Comparison of ENCODE assay signal across 27 cellular contexts in the genomic region with DNA sequence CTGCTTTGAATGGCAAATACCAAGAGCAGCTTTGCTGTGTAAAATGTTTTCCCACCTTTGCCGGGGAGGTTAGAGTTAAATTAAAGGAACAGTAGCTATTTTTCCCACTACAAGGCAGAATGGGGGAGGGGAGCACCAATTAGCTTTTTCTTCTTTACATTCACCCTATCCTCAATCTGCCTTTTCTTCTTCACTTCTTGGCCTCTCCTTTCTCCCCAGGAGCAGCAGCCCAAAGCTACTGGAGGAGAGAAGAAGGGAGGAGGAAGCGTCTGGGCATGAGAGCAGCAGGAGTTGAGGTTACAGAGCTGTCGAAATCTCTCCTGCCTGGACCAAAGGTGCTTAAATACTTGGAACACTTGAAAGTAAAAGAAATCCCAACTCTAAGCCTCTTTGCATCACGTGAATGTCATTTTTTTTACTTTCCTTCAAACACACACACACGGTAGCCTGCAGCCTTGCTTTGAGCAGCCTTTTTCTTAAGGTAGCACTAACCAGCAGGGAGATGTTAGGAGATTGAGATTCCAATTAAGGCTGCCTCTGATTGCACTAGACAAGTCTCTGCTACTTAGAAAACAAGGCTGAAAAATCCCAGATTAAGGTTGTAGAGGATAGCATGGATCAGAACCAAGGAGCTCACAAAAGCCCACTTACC. TPM values are rescaled to one million over a fixed set of nuclear protein-coding genes. Genes with fewer than 3 reads are reported as not detected.
DNase-seq lines count a peak whose midpoint lies in the region; ATAC-seq and TF ChIP-seq lines count a peak whose summit lies in the region.
"Had no signal": no experiment of that assay in that cellular context is flagged by ENCODE, and none has a peak within 500 bp of the region (broad histone marks: within the 10 kb centered on the region; RNA-seq: fewer than 3 reads in every experiment).

No MANE protein-coding gene starts in this region.

- peaks cover 3% of the 10 kb centered on the region for H3K27me3 Mint-ChIP-seq in brain
- peaks cover 35 to 54% of the 10 kb centered on the region in 2 donors for H3K27me3 Mint-ChIP-seq in effector memory CD8-positive, alpha-beta T cell

- no peak overlapping the region for H3K23ac ChIP-seq in mesendoderm (ENCODE audit: low read length)

- no peak overlapping the region for H3K4me2 ChIP-seq in mesendoderm (ENCODE audit: low read length)
- H3K4me2 ChIP-seq: smooth muscle cell had no signal

- H3K27ac ChIP-seq in mesendoderm (ENCODE audit: low read depth, low read length), result no peak overlapping the region
- H3K27ac ChIP-seq: body of pancreas, gastroesophageal sphincter, parathyroid adenoma, testis had no signal

- H2BK15ac ChIP-seq in mesendoderm (replicated peaks; ENCODE audit: low read depth), result no peak overlapping the region

- H3K4me1 ChIP-seq in mesendoderm (ENCODE audit: control insufficient read depth, low read depth, low read length), result peaks cover 2% of the 10 kb centered on the region
- H3K4me1 ChIP-seq: body of pancreas, gastroesophageal sphincter, parathyroid adenoma, testis had no signal

- no peak overlapping the region for H2BK120ac ChIP-seq in mesendoderm (ENCODE audit: low read depth, low read length)

- no peak for ATAC-seq in effector memory CD8-positive, alpha-beta T cell (replicated peaks)
- ATAC-seq: activated CD4-positive, alpha-beta T cell treated with anti-CD3 and anti-CD28 coated beads for 36 hours; activated T-helper 17 cell treated with anti-CD3 and anti-CD28 coated beads, Interleukin-2, amount 50 U/mL, for 72 hours; body of pancreas; gastroesophageal sphincter; left cardiac atrium had no signal

- WGBS in mesendoderm (ENCODE audit: extremely low coverage, insufficient coverage, low lambda C conversion rate), result no CpG with 5 or more reads among the region's 5 CpGs

- H2BK5ac ChIP-seq in mesendoderm (ENCODE audit: low read length), result no peak overlapping the region

- peak overlapping the region in 4 of 5 experiments; percentile 26 to 59 (median 36) for H3K4me3 Mint-ChIP-seq in brain
- no peak overlapping the region for H3K4me3 Mint-ChIP-seq in effector memory CD8-positive, alpha-beta T cell
- H3K4me3 Mint-ChIP-seq: activated CD4-positive, alpha-beta T cell treated with anti-CD3 and anti-CD28 coated beads for 36 hours; activated naive CD4-positive, alpha-beta T cell treated with anti-CD3 and anti-CD28 coated beads, Interleukin-2, amount 10 ng/mL, durations not matched to agents 7 days and 5 days; activated T-helper 17 cell treated with anti-CD3 and anti-CD28 coated beads, Interleukin-2, amount 50 U/mL, for 72 hours; CD4-positive, alpha-beta T cell; neural crest cell; stimulated activated naive CD8-positive, alpha-beta T cell treated with anti-CD3 and anti-CD28 coated beads, Interleukin-15, Interleukin-2, amounts not matched to agents 100 ng/mL and 50 ng/mL, for 24 hours had no signal

- no peaks in the 10 kb centered on the region for H3K36me3 ChIP-seq in mesendoderm (ENCODE audit: control insufficient read depth, insufficient read depth, low read length)
- H3K36me3 ChIP-seq: gastroesophageal sphincter had no signal

- no peak overlapping the region for H4K5ac ChIP-seq in mesendoderm (ENCODE audit: low read length)

- no peak for TF ChIP-seq CTCF in brain (conservative IDR thresholded peaks at IDR 0.05)

- no peaks in the 10 kb centered on the region for H3K79me2 ChIP-seq in mesendoderm (ENCODE audit: control insufficient read depth, insufficient read depth, low read length)
- H3K79me2 ChIP-seq: parathyroid adenoma had no signal

- H3K56ac ChIP-seq in mesendoderm (ENCODE audit: low read length), result no peak overlapping the region

- no peaks in the 10 kb centered on the region for H3K79me1 ChIP-seq in mesendoderm (ENCODE audit: low read length)

- in situ Hi-C loops in G401 (cut with HindIII; ENCODE audit: low sequenced_read_pairs), result no loop called here

- H3K9ac ChIP-seq in mesendoderm (ENCODE audit: low read length), result no peak overlapping the region
- H3K9ac ChIP-seq: parathyroid adenoma had no signal

- H2AK5ac ChIP-seq in mesendoderm (ENCODE audit: low read length), result no peak overlapping the region

- H3K4me1 Mint-ChIP-seq in brain, result peaks cover 50% of the 10 kb centered on the region
- no peaks in the 10 kb centered on the region for H3K4me1 Mint-ChIP-seq in effector memory CD8-positive, alpha-beta T cell (ENCODE audit: low read depth in 2 of 2)
- H3K4me1 Mint-ChIP-seq: activated CD4-positive, alpha-beta T cell treated with anti-CD3 and anti-CD28 coated beads for 36 hours; activated naive CD4-positive, alpha-beta T cell treated with anti-CD3 and anti-CD28 coated beads, Interleukin-2, amount 10 ng/mL, durations not matched to agents 7 days and 5 days; activated T-helper 17 cell treated with anti-CD3 and anti-CD28 coated beads, Interleukin-2, amount 50 U/mL, for 72 hours had no signal

- no peak overlapping the region for H3K4me3 ChIP-seq in mesendoderm (ENCODE audit: low read length)
- H3K4me3 ChIP-seq: body of pancreas, dorsolateral prefrontal cortex, gastroesophageal sphincter, smooth muscle cell, testis had no signal

- H3K36me3 Mint-ChIP-seq in brain, result no peaks in the 10 kb centered on the region
- peaks cover 2% of the 10 kb centered on the region for H3K36me3 Mint-ChIP-seq in effector memory CD8-positive, alpha-beta T cell (ENCODE audit: insufficient read depth)
- H3K36me3 Mint-ChIP-seq: activated naive CD4-positive, alpha-beta T cell treated with anti-CD3 and anti-CD28 coated beads, Interleukin-2, amount 10 ng/mL, durations not matched to agents 7 days and 5 days had no signal

- no peaks in the 10 kb centered on the region for H3K27me3 ChIP-seq in mesendoderm (ENCODE audit: insufficient read depth, low read length, poor library complexity)
- H3K27me3 ChIP-seq: body of pancreas, dorsolateral prefrontal cortex, testis had no signal

- H3K27ac Mint-ChIP-seq in brain, result peak overlapping the region in 4 of 5 experiments; percentile 72 to 88 (median 82)
- H3K27ac Mint-ChIP-seq in effector memory CD8-positive, alpha-beta T cell, result no peak overlapping the region
- H3K27ac Mint-ChIP-seq: activated CD4-positive, alpha-beta T cell treated with anti-CD3 and anti-CD28 coated beads for 36 hours; activated naive CD4-positive, alpha-beta T cell treated with anti-CD3 and anti-CD28 coated beads, Interleukin-2, amount 10 ng/mL, durations not matched to agents 7 days and 5 days; activated T-helper 17 cell treated with anti-CD3 and anti-CD28 coated beads, Interleukin-2, amount 50 U/mL, for 72 hours; CD4-positive, alpha-beta T cell; stimulated activated naive CD8-positive, alpha-beta T cell treated with anti-CD3 and anti-CD28 coated beads, Interleukin-15, Interleukin-2, amounts not matched to agents 100 ng/mL and 50 ng/mL, for 24 hours had no signal

- DNase-seq in G401 (ENCODE audit: low spot score), result peak; percentile 60
- peak; percentile 44 for DNase-seq in NCI-H2171 treated with DMSO at 0.1 percent for 48 hours (lab: John Stamatoyannopoulos, UW)
- peak; percentile 27 for DNase-seq in mesendoderm
- no peak for DNase-seq in stimulated activated naive CD4-positive, alpha-beta T cell (lab: John Stamatoyannopoulos, UW)
- no peak for DNase-seq in effector memory CD8-positive, alpha-beta T cell
- DNase-seq in T1000 (lab: John Stamatoyannopoulos, UW), result no peak
- DNase-seq: activated CD4-positive, alpha-beta T cell treated with anti-CD3 and anti-CD28 coated beads for 36 hours; activated naive CD4-positive, alpha-beta T cell treated with anti-CD3 and anti-CD28 coated beads, Interleukin-2, amount 10 ng/mL, durations not matched to agents 7 days and 5 days; body of pancreas; CD4-positive, alpha-beta T cell; HCEC 1CT; IMR-90; left cardiac atrium; NCI-H1436 treated with DMSO at 0.1 percent for 48 hours; NCI-H510A treated with DMSO at 0.1 percent for 48 hours; Right ventricle myocardium superior; stimulated activated CD4-positive, alpha-beta T cell treated with anti-CD3 and anti-CD28 coated beads, Interleukin-1b, Interleukin-23, amount 100 ng/mL, for 48 hours; T-helper 2 cell; testis had no signal

- no peak overlapping the region for H3K4ac ChIP-seq in mesendoderm (ENCODE audit: low read depth, low read length)

- no peak overlapping the region for H3K18ac ChIP-seq in mesendoderm (ENCODE audit: low read length)

- H3K9me3 Mint-ChIP-seq in brain, result peaks cover 0 to 4% (median 3%) of the 10 kb centered on the region in 5 experiments
- H3K9me3 Mint-ChIP-seq in effector memory CD8-positive, alpha-beta T cell, result no peaks in the 10 kb centered on the region
- H3K9me3 Mint-ChIP-seq: activated naive CD4-positive, alpha-beta T cell treated with anti-CD3 and anti-CD28 coated beads, Interleukin-2, amount 10 ng/mL, durations not matched to agents 7 days and 5 days; activated T-helper 17 cell treated with anti-CD3 and anti-CD28 coated beads, Interleukin-2, amount 50 U/mL, for 72 hours; CD4-positive, alpha-beta T cell; neural crest cell; stimulated activated naive CD8-positive, alpha-beta T cell treated with anti-CD3 and anti-CD28 coated beads, Interleukin-15, Interleukin-2, amounts not matched to agents 100 ng/mL and 50 ng/mL, for 24 hours had no signal

- no peak overlapping the region for H4K8ac ChIP-seq in mesendoderm (ENCODE audit: low read depth, low read length)

RNA-seq across cellular contexts. Expression of a gene that starts 38.9 kb away (rescaled TPM):
- total RNA-seq in G401 (2014; rRNA removed; shearing (Covaris generic)), result 5.7 and 7.7 TPM in 2 replicates
- polyA plus RNA-seq in brain (ENCODE audit: insufficient read depth, low read depth, low replicate concordance), result 20.0 TPM
- 12.5 TPM for polyA plus RNA-seq in mesendoderm (2013, experiment 1 of 2)
- 13.1 TPM for polyA plus RNA-seq in mesendoderm (2013, experiment 2 of 2)

Comparison
In these comparisons a context has a peak if more than half of its experiments do, and no peak if none do; other contexts are left out.
1. DNase-seq: peak in G401 (single experiment), NCI-H2171 treated with DMSO at 0.1 percent for 48 hours (single experiment) and mesendoderm (single experiment); none in stimulated activated naive CD4-positive, alpha-beta T cell (0 of 6), effector memory CD8-positive, alpha-beta T cell (0 of 3) and T1000 (single experiment).
2. H3K27ac Mint-ChIP-seq: peak in brain (4 of 5); none in effector memory CD8-positive, alpha-beta T cell (0 of 2).
3. H3K4me3 Mint-ChIP-seq: peak in brain (4 of 5); none in effector memory CD8-positive, alpha-beta T cell (0 of 2).